In the genomic region with DNA sequence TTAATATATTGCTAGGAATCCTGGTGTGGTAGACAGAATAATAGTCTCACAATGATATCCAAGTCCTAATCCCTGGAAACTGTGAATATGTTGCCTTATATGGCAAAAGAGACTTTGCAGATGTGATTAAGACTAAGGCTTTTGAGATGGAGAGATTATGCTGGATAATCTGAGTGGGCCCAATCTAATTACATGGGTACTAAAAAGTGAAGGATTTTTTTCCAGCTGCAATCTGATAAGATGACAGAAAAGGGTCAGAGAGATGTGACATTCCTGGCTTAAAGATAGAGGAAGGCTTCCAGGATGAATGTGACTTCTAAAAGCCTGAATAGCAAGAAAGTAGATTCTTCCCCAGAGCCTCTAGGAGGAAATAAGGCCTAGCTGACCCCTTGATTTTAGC, we compare ENCODE assay signal across 24 cellular contexts.
"Had no signal": no experiment of that assay in that cellular context is flagged by ENCODE, and none has a peak within 500 bp of the region (broad histone marks: within the 10 kb centered on the region; RNA-seq: fewer than 3 reads in every experiment).

No MANE protein-coding gene starts in this region.

- H3K36me3 Mint-ChIP-seq: activated naive CD8-positive, alpha-beta T cell; IgD-negative memory B cell; WTC11 had no signal

- H3K27me3 Mint-ChIP-seq: activated CD4-positive, alpha-beta memory T cell treated with anti-CD3 and anti-CD28 coated beads, Interleukin-2, amount 10 ng/mL, durations not matched to agents 7 days and 5 days; activated CD4-positive, alpha-beta T cell treated with anti-CD3 and anti-CD28 coated beads, Interleukin-2, amount 10 ng/mL, durations not matched to agents 7 days and 5 days; activated naive CD8-positive, alpha-beta T cell; activated T-helper 17 cell treated with anti-CD3 and anti-CD28 coated beads, Interleukin-2, amount 50 U/mL, for 72 hours; IgD-negative memory B cell had no signal

- H3K4me1 Mint-ChIP-seq: activated CD4-positive, alpha-beta memory T cell treated with anti-CD3 and anti-CD28 coated beads, Interleukin-2, amount 10 ng/mL, durations not matched to agents 7 days and 5 days; activated CD4-positive, alpha-beta T cell treated with anti-CD3 and anti-CD28 coated beads, Interleukin-2, amount 10 ng/mL, durations not matched to agents 7 days and 5 days; activated T-helper 17 cell treated with anti-CD3 and anti-CD28 coated beads, Interleukin-2, amount 50 U/mL, for 72 hours; IgD-negative memory B cell had no signal

- DNase-seq: activated CD4-positive, alpha-beta memory T cell treated with anti-CD3 and anti-CD28 coated beads, Interleukin-2, amount 10 ng/mL, durations not matched to agents 7 days and 5 days; activated CD4-positive, alpha-beta T cell treated with anti-CD3 and anti-CD28 coated beads, Interleukin-2, amount 10 ng/mL, durations not matched to agents 7 days and 5 days; activated gamma-delta T cell; activated naive CD4-positive, alpha-beta T cell treated with anti-CD3 and anti-CD28 coated beads for 36 hours; activated T-cell treated with anti-CD3 and anti-CD28 coated beads for 4 hours; activated T-cell treated with anti-CD3 and anti-CD28 coated beads, Interleukin-2, amount 50 U/mL, for 48 hours; caudate nucleus; KG1; NCI-H1048; NCI-H146; NCI-H187 treated with DMSO at 0.1 percent for 48 hours; NCI-H2081 treated with DMSO at 0.1 percent for 48 hours; NCI-H446; NCI-H524; NK-92 treated with Interleukin-12 subunit alpha and Interleukin-12 subunit beta, amount 100 ng/mL, for 24 hours; OCI-M1; RPMI8226 had no signal

- ATAC-seq: activated T-helper 17 cell treated with anti-CD3 and anti-CD28 coated beads, Interleukin-2, amount 50 U/mL, for 72 hours; Panc1; Right ventricle myocardium inferior; WTC11 had no signal

- H3K4me3 Mint-ChIP-seq: activated CD4-positive, alpha-beta memory T cell treated with anti-CD3 and anti-CD28 coated beads, Interleukin-2, amount 10 ng/mL, durations not matched to agents 7 days and 5 days; activated CD4-positive, alpha-beta T cell treated with anti-CD3 and anti-CD28 coated beads, Interleukin-2, amount 10 ng/mL, durations not matched to agents 7 days and 5 days; activated naive CD4-positive, alpha-beta T cell treated with anti-CD3 and anti-CD28 coated beads for 36 hours; activated naive CD8-positive, alpha-beta T cell; activated T-helper 17 cell treated with anti-CD3 and anti-CD28 coated beads, Interleukin-2, amount 50 U/mL, for 72 hours; IgD-negative memory B cell; T-helper 1 cell treated with Interleukin-12 subunit alpha and Interleukin-12 subunit beta and Interleukin-4 antibody, amounts not matched to agents 30 μg/mL and 1 μg/mL, for 36 hours; WTC11 had no signal

- H3K9me3 Mint-ChIP-seq: activated CD4-positive, alpha-beta memory T cell treated with anti-CD3 and anti-CD28 coated beads, Interleukin-2, amount 10 ng/mL, durations not matched to agents 7 days and 5 days; activated CD4-positive, alpha-beta T cell treated with anti-CD3 and anti-CD28 coated beads, Interleukin-2, amount 10 ng/mL, durations not matched to agents 7 days and 5 days; activated naive CD4-positive, alpha-beta T cell treated with anti-CD3 and anti-CD28 coated beads for 36 hours; activated T-helper 17 cell treated with anti-CD3 and anti-CD28 coated beads, Interleukin-2, amount 50 U/mL, for 72 hours; IgD-negative memory B cell; WTC11 had no signal

- H3K27ac Mint-ChIP-seq: activated CD4-positive, alpha-beta memory T cell treated with anti-CD3 and anti-CD28 coated beads, Interleukin-2, amount 10 ng/mL, durations not matched to agents 7 days and 5 days; activated CD4-positive, alpha-beta T cell treated with anti-CD3 and anti-CD28 coated beads, Interleukin-2, amount 10 ng/mL, durations not matched to agents 7 days and 5 days; activated naive CD4-positive, alpha-beta T cell treated with anti-CD3 and anti-CD28 coated beads for 36 hours; activated naive CD8-positive, alpha-beta T cell; activated T-helper 17 cell treated with anti-CD3 and anti-CD28 coated beads, Interleukin-2, amount 50 U/mL, for 72 hours; IgD-negative memory B cell; T-helper 1 cell treated with Interleukin-12 subunit alpha and Interleukin-12 subunit beta and Interleukin-4 antibody, amounts not matched to agents 30 μg/mL and 1 μg/mL, for 36 hours; WTC11 had no signal
